17 cellular contexts compared by ENCODE assay signal in the genomic region with DNA sequence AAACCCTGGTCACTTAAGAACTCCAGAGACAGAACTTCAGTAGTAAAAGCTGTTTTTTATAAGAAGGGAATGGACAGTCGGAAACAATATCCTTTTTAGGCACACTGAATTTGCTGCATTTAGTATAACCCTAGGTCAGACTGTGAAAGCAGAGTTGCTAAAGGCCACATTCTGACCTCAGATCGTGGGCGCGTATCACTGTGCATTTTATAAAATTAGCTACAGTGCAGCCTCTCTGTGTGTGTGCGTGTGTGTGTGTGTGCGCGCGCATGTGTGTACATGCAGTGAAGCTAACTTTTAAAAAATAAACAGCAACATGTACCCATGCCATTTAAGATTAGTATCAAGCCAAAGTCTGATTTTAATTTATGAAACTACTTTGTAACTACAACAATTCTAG. TPM values are rescaled to one million over a fixed set of nuclear protein-coding genes. Genes with fewer than 3 reads are reported as not detected.
DNase-seq lines count a peak whose midpoint lies in the region; ATAC-seq, FAIRE-seq and TF ChIP-seq lines count a peak whose summit lies in the region.
"Had no signal": no experiment of that assay in that cellular context is flagged by ENCODE, and none has a peak within 500 bp of the region (broad histone marks: within the 10 kb centered on the region; RNA-seq: fewer than 3 reads in every experiment).

No MANE protein-coding gene starts in this region.

- H2AFZ ChIP-seq in GM12878 (ENCODE audit: control insufficient read depth, low read depth, low read length): no peak overlapping the region

- POLR2A ChIA-PET in GM12878 (lab: Charles Lee): interaction anchor here (0.9 to 1.9 kb wide), 6 partner anchors 8 to 128 kb away, joined by 3 to 8 read pairs (median 4); a partner anchor contains a TSS

- H3K4me1 Mint-ChIP-seq in naive B cell: peaks cover 39 to 60% (median 47%) of the 10 kb centered on the region in 3 donors

- H4K20me1 ChIP-seq in DOHH2 (ENCODE audit: control insufficient read depth, insufficient read depth, low read depth, low read length): peaks cover 3% of the 10 kb centered on the region; the same call in 1 of the 2 replicates
- H4K20me1 ChIP-seq in GM12878 (ENCODE audit: control insufficient read depth, insufficient read depth): no peaks in the 10 kb centered on the region

- in situ Hi-C loops in GM12878 (cut with MboI): no loop called here

- H3K9me3 ChIP-seq in DOHH2 (ENCODE audit: control insufficient read depth, insufficient read depth, low read length) (peaks cover 2% of the 10 kb centered on the region; the same call in 1 of the 2 replicates), GM12878 (replicated peaks; ENCODE audit: control insufficient read depth, insufficient read depth, low read length) (peaks cover 12% of the 10 kb centered on the region), ovary (no peaks in the 10 kb centered on the region)

- H3K4me3 ChIP-seq in DOHH2 (ENCODE audit: low read length) (no peak overlapping the region), GM12878 (peak overlapping the region; percentile 2; the same call in 1 of the 2 replicates), ovary (no peak overlapping the region)

- peaks cover 0 to 7% of the 10 kb centered on the region in 2 donors for H3K36me3 Mint-ChIP-seq in naive B cell

- no peaks in the 10 kb centered on the region for H3K27me3 Mint-ChIP-seq in naive B cell
- H3K27me3 Mint-ChIP-seq: activated CD4-positive, alpha-beta T cell treated with anti-CD3 and anti-CD28 coated beads for 36 hours had no signal

- peak overlapping the region; percentile 30; the same call in 1 of the 2 replicates for H3K9ac ChIP-seq in GM12878 (ENCODE audit: control insufficient read depth, insufficient read depth, low read length)

- DNase-seq in GM12878 (ENCODE audit: low read depth, low spot score) (no peak), naive B cell (no peak), NCI-H226 (no peak), NCI-H2029 treated with DMSO at 0.1 percent for 48 hours (lab: John Stamatoyannopoulos, UW) (no peak), ovary (no peak)
- DNase-seq in effector CD4-positive, alpha-beta T cell: no peak
- DNase-seq: activated CD4-positive, alpha-beta T cell treated with anti-CD3 and anti-CD28 coated beads for 36 hours; activated T-cell treated with anti-CD3 and anti-CD28 coated beads, Interleukin-2, amount 50 U/mL, for 72 hours; aorta; DMS53; HCEC 1CT; mesenchymal stem cell; NCI-H146; NCI-H510A treated with DMSO at 0.1 percent for 48 hours had no signal

- no peak for TF ChIP-seq EP300 in GM12878 (IDR thresholded peaks at IDR 0.05; ENCODE audit: borderline replicate concordance in 1 of 2, control insufficient read depth in 1 of 2, low read depth in 2 of 2, low read length in 2 of 2)
- TF ChIP-seq EP300 in ovary (IDR thresholded peaks at IDR 0.05): no peak

- CTCF ChIA-PET in GM12878 (lab: Yijun Ruan, JAX): interaction anchor here (1.0 to 2.4 kb wide), 7 partner anchors 9 to 165 kb away, joined by 3 to 10 read pairs (median 5); no protein-coding TSS in a partner anchor

- FAIRE-seq in GM12878 (lab: Jason Lieb, UNC): no peak

- H3K27ac ChIP-seq in DOHH2 (ENCODE audit: low read depth, low read length): no peak overlapping the region
- peak overlapping the region; percentile 59 for H3K27ac ChIP-seq in GM12878 (ENCODE audit: control insufficient read depth, insufficient read depth)
- no peak overlapping the region for H3K27ac ChIP-seq in ovary

- H3K9me2 ChIP-seq in DOHH2 (replicated peaks; ENCODE audit: control insufficient read depth, low read length): no peaks in the 10 kb centered on the region

- no peak for TF ChIP-seq RAD21 in GM12878 (IDR thresholded peaks at IDR 0.05; ENCODE audit: insufficient read depth, low read depth, low read length)

- RAD21 ChIA-PET in GM12878 (lab: Charles Lee; ENCODE audit: unreplicated experiment): interaction anchor here (1.0 to 2.5 kb wide), 11 partner anchors 9 to 313 kb away, joined by 3 to 12 read pairs (median 4); a partner anchor contains a TSS

- H3K27ac Mint-ChIP-seq in naive B cell: peak overlapping the region in 5 of 6 donors; percentile 34 to 76 (median 48)
- H3K27ac Mint-ChIP-seq: activated CD4-positive, alpha-beta T cell treated with anti-CD3 and anti-CD28 coated beads for 36 hours; activated T-cell treated with anti-CD3 and anti-CD28 coated beads, Interleukin-2, amount 50 U/mL, for 72 hours had no signal

- no TSS peak for BruUV-seq in GM12878 (replicated peaks; lab: Mats Ljungman, UMichigan)

- H3K27me3 ChIP-seq in DOHH2 (ENCODE audit: control insufficient read depth, low read length): no peaks in the 10 kb centered on the region
- no peaks in the 10 kb centered on the region for H3K27me3 ChIP-seq in GM12878 (replicated peaks in 1 of 2; ENCODE audit: control insufficient read depth in 2 of 2, insufficient read depth in 2 of 2, low read length in 1 of 2)
- H3K27me3 ChIP-seq in ovary: no peaks in the 10 kb centered on the region

- 95% methylated on average over 8 of the region's 8 CpGs for WGBS in GM12878 (ENCODE audit: insufficient coverage, insufficient replicate concordance, low lambda C conversion rate, missing lambda C conversion rate)
- WGBS in ovary, 3 donors: 78 to 84% (median 80%) methylated on average over 8 of the region's 8 CpGs

- peaks cover 0 to 7% (median 4%) of the 10 kb centered on the region in 7 donors for H3K9me3 Mint-ChIP-seq in naive B cell

- peak overlapping the region; percentile 31 for H3K4me2 ChIP-seq in DOHH2 (ENCODE audit: low read length)
- peak overlapping the region; percentile 64 for H3K4me2 ChIP-seq in GM12878 (ENCODE audit: control insufficient read depth, insufficient read depth)

- no peak for TF ChIP-seq POLR2A in GM12878 (IDR thresholded peaks at IDR 0.05; ENCODE audit: low read depth, low read length)
- TF ChIP-seq POLR2A in ovary (IDR thresholded peaks at IDR 0.05): no peak

- TF ChIP-seq CTCF in DOHH2 (IDR thresholded peaks at IDR 0.05; ENCODE audit: low read depth, low read length, poor library complexity, severe bottlenecking): no peak
- no peak for TF ChIP-seq CTCF in GM12878 (IDR thresholded peaks at IDR 0.05 in 2 of 3, conservative IDR thresholded peaks at IDR 0.05 in 1 of 3; ENCODE audit: control insufficient read depth in 2 of 3, extremely low read depth in 1 of 3, insufficient read depth in 1 of 3, low read depth in 3 of 3, low read length in 3 of 3)
- TF ChIP-seq CTCF in ovary (IDR thresholded peaks at IDR 0.05): no peak

- ATAC-seq in HG02759 (IDR thresholded peaks at IDR 0.05; ENCODE audit: unreplicated experiment) (peak; percentile 33), GM12878 (peak; percentile 15; the same call in 2 of the 3 replicates), naive B cell (ENCODE audit: low read depth in 2 of 2) (no peak)
- ATAC-seq: activated CD4-positive, alpha-beta T cell treated with anti-CD3 and anti-CD28 coated beads for 36 hours; activated T-cell treated with anti-CD3 and anti-CD28 coated beads, Interleukin-2, amount 50 U/mL, for 72 hours; Panc1 had no signal

- H3K79me2 ChIP-seq in DOHH2 (ENCODE audit: control insufficient read depth, low read length) (peaks cover 100% of the 10 kb centered on the region), GM12878 (ENCODE audit: control insufficient read depth, insufficient read depth, low read length) (peaks cover 100% of the 10 kb centered on the region)

- peak overlapping the region in 2 of 8 donors; percentile 49 to 69 for H3K4me3 Mint-ChIP-seq in naive B cell
- H3K4me3 Mint-ChIP-seq: activated CD4-positive, alpha-beta T cell treated with anti-CD3 and anti-CD28 coated beads for 36 hours; activated T-cell treated with anti-CD3 and anti-CD28 coated beads, Interleukin-2, amount 50 U/mL, for 72 hours had no signal

- intact Hi-C loops in GM12878 (cut with micrococcal nuclease; ENCODE audit: unreplicated experiment): loop anchor here (10.0 kb wide), 1 partner anchor 404 kb away; no protein-coding TSS in a partner anchor
- intact Hi-C loops in ovary (cut with DNase I): loop anchor here in 2 of 4 donors (10.0 kb wide), 2 partner anchors 46 to 196 kb away; no protein-coding TSS in a partner anchor

- H3K4me1 ChIP-seq in DOHH2 (ENCODE audit: control insufficient read depth, low read length): peaks cover 55% of the 10 kb centered on the region
- peaks cover 18% of the 10 kb centered on the region; the same call in 1 of the 2 replicates for H3K4me1 ChIP-seq in GM12878 (ENCODE audit: control insufficient read depth, insufficient read depth, low read length)
- H3K4me1 ChIP-seq in ovary (ENCODE audit: insufficient read depth): peaks cover 4% of the 10 kb centered on the region

- peaks cover 6% of the 10 kb centered on the region for H3F3A ChIP-seq in DOHH2 (ENCODE audit: control insufficient read depth, insufficient read depth)

- H3K36me3 ChIP-seq in DOHH2 (ENCODE audit: control insufficient read depth, low read length): peaks cover 55% of the 10 kb centered on the region
- H3K36me3 ChIP-seq in GM12878 (ENCODE audit: control insufficient read depth in 2 of 2, insufficient read depth in 2 of 2, low read length in 1 of 2): peaks cover 0 to 4% of the 10 kb centered on the region in 2 experiments; a peak in 2 of 4 replicates
- H3K36me3 ChIP-seq in ovary: no peaks in the 10 kb centered on the region

- SMC1A ChIA-PET in GM12878 (lab: Charles Lee; ENCODE audit: uncharacterized antibody, unreplicated experiment): interaction anchor here (1.0 to 2.9 kb wide), 17 partner anchors 8 to 123 kb away, joined by 3 to 20 read pairs (median 6); a partner anchor contains a TSS

TF ChIP-seq in GM12878, 131 proteins besides CTCF, POLR2A, EP300 and RAD21 (continues in another document):
- TF ChIP-seq SMAD5 (IDR thresholded peaks at IDR 0.05; ENCODE audit: low read depth) (no peak), ZNF24 (IDR thresholded peaks at IDR 0.05) (no peak), NBN (IDR thresholded peaks at IDR 0.05) (no peak)

RNA-seq across cellular contexts. Expression of a gene that starts 8.0 kb away (rescaled TPM):
- total RNA-seq in GM12878 (2013; cell fraction: nucleolus; rRNA removed): 140 and 166 TPM in 2 replicates
- 12.6 and 13.7 TPM in 2 replicates for total RNA-seq in GM12878 (2014; rRNA removed)
- total RNA-seq in GM12878 (2014; rRNA removed; fragmentation: Illumina TruSeq; extraction: Trizol): 16.5 and 17.7 TPM in 2 replicates
- 24.4 and 31.5 TPM in 2 replicates for total RNA-seq in GM12878 (2021)
- 6.6 TPM for polyA plus RNA-seq in GM12878 (2011; ENCODE audit: low read depth)
- polyA plus RNA-seq in GM12878 (2011; rRNA removed): 12.2 and 14.6 TPM in 2 replicates
- 25.9 and 26.6 TPM in 2 replicates for polyA plus RNA-seq in GM12878 (2011; cell fraction: cytosol; rRNA removed)
- polyA plus RNA-seq in GM12878 (2011; cell fraction: nucleus; rRNA removed): 129 and 132 TPM in 2 replicates
- 16.9 and 17.4 TPM in 2 replicates for polyA plus RNA-seq in GM12878 (2012)
- polyA plus RNA-seq in GM12878 (2014; fragmentation: Illumina TruSeq; extraction: Trizol): 17.5 and 19.6 TPM in 2 replicates
- polyA plus RNA-seq in GM12878 (2014; fragmentation: Nextera tagmentation; extraction: Ambion mirVana): 1 to 10 TPM; 3.8 to 5.8 TPM
- polyA plus RNA-seq in GM12878 (2014; rRNA removed): 18.6 and 19.8 TPM in 2 replicates
- polyA plus RNA-seq in GM12878 (2016; fragmentation: Nextera tagmentation; extraction: Ambion mirVana): 10 to 100 TPM in 1 of 2 experiments, 1 to 10 TPM in 1; 9.1 to 11.2 TPM
- polyA minus RNA-seq in GM12878 (2011; rRNA and poly(A)+ RNA removed): 47.0 and 51.6 TPM in 2 replicates
- polyA minus RNA-seq in GM12878 (2011; cell fraction: cytosol; rRNA and poly(A)+ RNA removed): 11.9 and 15.4 TPM in 2 replicates
- 61.1 and 94.9 TPM in 2 replicates for polyA minus RNA-seq in GM12878 (2011; cell fraction: nucleus; rRNA and poly(A)+ RNA removed)
- 1 to 10 TPM; 2.3 to 6.2 (median 4.2) TPM for polyA plus RNA-seq in naive B cell (ENCODE audit: low read depth in 6 of 6)
- 10 to 100 TPM in 6 of 7 donors, 1 to 10 TPM in 1; 9.4 to 36.0 (median 27.0) TPM for total RNA-seq in ovary
- 10 to 100 TPM in 1 of 2 donors, 1 to 10 TPM in 1; 7.8 to 12.7 TPM for polyA plus RNA-seq in ovary

Comparison
In these comparisons a context has a peak if more than half of its experiments do, and no peak if none do; other contexts are left out.
1. ATAC-seq: peak in HG02759 (single experiment) and GM12878 (single experiment); none in naive B cell (0 of 2).